1 cellular context compared by ENCODE assay signal in genomic region chr7:92761391-92762098, GRCh38.
TF ChIP-seq lines count a peak whose summit lies in the region.

No MANE protein-coding gene starts in this region.

TF ChIP-seq in H1, 55 proteins besides CTCF, POLR2A, EP300 and RAD21 (continued from another document):
- TF ChIP-seq CHD7 (IDR thresholded peaks at IDR 0.05; ENCODE audit: insufficient replicate concordance, low read length), result no peak
